12 cellular contexts compared by ENCODE assay signal in genomic region chr12:124005736-124006581, GRCh38. TPM values are rescaled to one million over a fixed set of nuclear protein-coding genes. Genes with fewer than 3 reads are reported as not detected.
DNase-seq lines count a peak whose midpoint lies in the region; ATAC-seq and TF ChIP-seq lines count a peak whose summit lies in the region.
"Had no signal": no experiment of that assay in that cellular context is flagged by ENCODE, and none has a peak within 500 bp of the region (broad histone marks: within the 10 kb centered on the region; RNA-seq: fewer than 3 reads in every experiment).

No MANE protein-coding gene starts in this region.

- H3K36me3 Mint-ChIP-seq in T-helper 1 cell treated with Interleukin-12 subunit alpha and Interleukin-12 subunit beta and Interleukin-4 antibody, amounts not matched to agents 30 μg/mL and 1 μg/mL, for 36 hours (ENCODE audit: low read depth), result peaks cover 13% of the 10 kb centered on the region
- peaks cover 38% of the 10 kb centered on the region for H3K36me3 Mint-ChIP-seq in activated T-helper 17 cell treated with anti-CD3 and anti-CD28 coated beads, Interleukin-2, amount 50 U/mL, for 72 hours (ENCODE audit: low read depth)

- H4K8ac ChIP-seq in mesenchymal stem cell (ENCODE audit: low read length), result no peak overlapping the region

- H3K14ac ChIP-seq in mesenchymal stem cell (ENCODE audit: low read length in 2 of 2), result peak overlapping the region in 1 of 2 experiments; percentile 2

- H2AK5ac ChIP-seq in mesenchymal stem cell (ENCODE audit: low read length, severe bottlenecking), result no peak overlapping the region

- H3K4me2 ChIP-seq in mesenchymal stem cell (ENCODE audit: low read length, poor library complexity, severe bottlenecking), result no peak overlapping the region

- H4K91ac ChIP-seq in mesenchymal stem cell (ENCODE audit: low read length), result no peak overlapping the region

- no peaks in the 10 kb centered on the region for H3K9me3 Mint-ChIP-seq in T-helper 1 cell treated with Interleukin-12 subunit alpha and Interleukin-12 subunit beta and Interleukin-4 antibody, amounts not matched to agents 30 μg/mL and 1 μg/mL, for 36 hours
- H3K9me3 Mint-ChIP-seq in activated T-helper 17 cell treated with anti-CD3 and anti-CD28 coated beads, Interleukin-2, amount 50 U/mL, for 72 hours, result no peaks in the 10 kb centered on the region

- peak overlapping the region in 1 of 2 experiments; percentile 50 for H3K18ac ChIP-seq in mesenchymal stem cell (ENCODE audit: low read depth in 1 of 2, low read length in 2 of 2)

- no peak overlapping the region for H3K27ac ChIP-seq in psoas muscle
- no peak overlapping the region for H3K27ac ChIP-seq in mesenchymal stem cell (ENCODE audit: low read length, poor library complexity, severe bottlenecking)
- H3K27ac ChIP-seq: esophagus squamous epithelium, tibial nerve had no signal

- intact Hi-C loops in psoas muscle (cut with DNase I), result no loop called here

- DNase-seq in T-helper 1 cell, result no peak
- DNase-seq in psoas muscle, result no peak
- no peak for DNase-seq in mesenchymal stem cell
- DNase-seq in NCI-H2196 (lab: John Stamatoyannopoulos, UW; ENCODE audit: unreplicated experiment), result no peak
- DNase-seq in HuH-7.5 (ENCODE audit: low spot score), result no peak
- DNase-seq: 8988T, esophagus squamous epithelium, T-helper 9 cell had no signal

- no peak overlapping the region for H3K23ac ChIP-seq in mesenchymal stem cell (ENCODE audit: low read length in 2 of 2)

- H3K4me3 Mint-ChIP-seq in T-helper 1 cell treated with Interleukin-12 subunit alpha and Interleukin-12 subunit beta and Interleukin-4 antibody, amounts not matched to agents 30 μg/mL and 1 μg/mL, for 36 hours, result peak overlapping the region; percentile 42
- peak overlapping the region; percentile 59 for H3K4me3 Mint-ChIP-seq in activated T-helper 17 cell treated with anti-CD3 and anti-CD28 coated beads, Interleukin-2, amount 50 U/mL, for 72 hours

- H3K36me3 ChIP-seq in psoas muscle (ENCODE audit: insufficient read depth in 1 of 2, low read depth in 1 of 2) (peaks cover 0 to 27% of the 10 kb centered on the region in 2 donors), mesenchymal stem cell (ENCODE audit: control insufficient read depth in 1 of 2, insufficient read depth in 2 of 2, low read depth in 1 of 2, low read length in 2 of 2) (peaks cover 34 to 57% of the 10 kb centered on the region in 2 experiments)

- peaks cover 35% of the 10 kb centered on the region for H3K4me1 Mint-ChIP-seq in T-helper 1 cell treated with Interleukin-12 subunit alpha and Interleukin-12 subunit beta and Interleukin-4 antibody, amounts not matched to agents 30 μg/mL and 1 μg/mL, for 36 hours (ENCODE audit: low read depth)
- H3K4me1 Mint-ChIP-seq in activated T-helper 17 cell treated with anti-CD3 and anti-CD28 coated beads, Interleukin-2, amount 50 U/mL, for 72 hours, result peaks cover 26% of the 10 kb centered on the region

- no peak overlapping the region for H2BK120ac ChIP-seq in mesenchymal stem cell (ENCODE audit: low read depth, low read length)

- no peaks in the 10 kb centered on the region for H3K9me3 ChIP-seq in psoas muscle
- no peaks in the 10 kb centered on the region for H3K9me3 ChIP-seq in mesenchymal stem cell (ENCODE audit: control insufficient read depth, low read length)
- H3K9me3 ChIP-seq: esophagus squamous epithelium, tibial nerve had no signal

- H3K4me3 ChIP-seq in psoas muscle (no peak overlapping the region), mesenchymal stem cell (ENCODE audit: insufficient read depth in 1 of 2, low read depth in 1 of 2, low read length in 2 of 2) (no peak overlapping the region)
- H3K4me3 ChIP-seq: esophagus squamous epithelium, tibial nerve had no signal

- H3K79me1 ChIP-seq in mesenchymal stem cell (replicated peaks; ENCODE audit: low read length, poor library complexity, severe bottlenecking), result peaks cover 43% of the 10 kb centered on the region

- 50 to 66% (median 51%) methylated on average over 15 of the region's 15 CpGs for WGBS in psoas muscle, 3 donors
- 91% methylated on average over 12 of the region's 15 CpGs for WGBS in mesenchymal stem cell

- peak; percentile 34 for ATAC-seq in HG02938 (IDR thresholded peaks at IDR 0.05; ENCODE audit: unreplicated experiment)
- no peak for ATAC-seq in activated T-helper 17 cell treated with anti-CD3 and anti-CD28 coated beads, Interleukin-2, amount 50 U/mL, for 72 hours (replicated peaks)
- ATAC-seq in psoas muscle, result peak; percentile 26 to 85 (median 64)

- H2BK15ac ChIP-seq in mesenchymal stem cell (ENCODE audit: low read depth, poor library complexity, severe bottlenecking), result no peak overlapping the region

- no peak overlapping the region for H2BK5ac ChIP-seq in mesenchymal stem cell (ENCODE audit: low read depth, low read length, poor library complexity, severe bottlenecking)

- peak overlapping the region in 1 of 2 experiments; percentile 59 for H2BK12ac ChIP-seq in mesenchymal stem cell (ENCODE audit: low read length in 2 of 2)

- H3K4ac ChIP-seq in mesenchymal stem cell (ENCODE audit: low read depth in 1 of 2, low read length in 2 of 2), result peak overlapping the region in 1 of 2 experiments; percentile 78

- H3K9ac ChIP-seq in mesenchymal stem cell (ENCODE audit: low read length), result no peak overlapping the region

- H3K27me3 Mint-ChIP-seq in T-helper 1 cell treated with Interleukin-12 subunit alpha and Interleukin-12 subunit beta and Interleukin-4 antibody, amounts not matched to agents 30 μg/mL and 1 μg/mL, for 36 hours (ENCODE audit: low read depth), result no peaks in the 10 kb centered on the region
- H3K27me3 Mint-ChIP-seq in activated T-helper 17 cell treated with anti-CD3 and anti-CD28 coated beads, Interleukin-2, amount 50 U/mL, for 72 hours, result no peaks in the 10 kb centered on the region

- H3K4me1 ChIP-seq in psoas muscle (peaks cover 40% of the 10 kb centered on the region), mesenchymal stem cell (ENCODE audit: control insufficient read depth, insufficient read depth, low read depth, low read length) (peaks cover 5% of the 10 kb centered on the region)

- no peak for TF ChIP-seq CTCF in psoas muscle (IDR thresholded peaks at IDR 0.05)

- no peak overlapping the region for H2AFZ ChIP-seq in mesenchymal stem cell (ENCODE audit: low read depth, low read length)

- H3K27ac Mint-ChIP-seq in T-helper 1 cell treated with Interleukin-12 subunit alpha and Interleukin-12 subunit beta and Interleukin-4 antibody, amounts not matched to agents 30 μg/mL and 1 μg/mL, for 36 hours, result peak overlapping the region; percentile 79
- H3K27ac Mint-ChIP-seq in activated T-helper 17 cell treated with anti-CD3 and anti-CD28 coated beads, Interleukin-2, amount 50 U/mL, for 72 hours, result peak overlapping the region; percentile 26

- H3K27me3 ChIP-seq in psoas muscle (ENCODE audit: insufficient read depth in 3 of 3, low read length in 2 of 3), result no peaks in the 10 kb centered on the region
- no peaks in the 10 kb centered on the region for H3K27me3 ChIP-seq in mesenchymal stem cell (ENCODE audit: control insufficient read depth in 1 of 2, insufficient read depth in 1 of 2, low read length in 2 of 2)
- H3K27me3 ChIP-seq: esophagus squamous epithelium, tibial nerve had no signal

RNA-seq across cellular contexts. Expression of gene ZNF664, which starts 32.9 kb away (rescaled TPM):
- total RNA-seq in activated T-helper 17 cell treated with anti-CD3 and anti-CD28 coated beads, Interleukin-2, amount 50 U/mL, for 72 hours, result 10 to 100 TPM; 35.6 to 48.3 TPM
- total RNA-seq in psoas muscle, result 10 to 100 TPM; 36.0 to 46.0 (median 41.9) TPM
- polyA plus RNA-seq in psoas muscle, result 10 to 100 TPM; 25.1 to 69.3 (median 28.5) TPM
- polyA plus RNA-seq in mesenchymal stem cell (2013, experiment 1 of 2), result 54.7 TPM
- polyA plus RNA-seq in mesenchymal stem cell (2013, experiment 2 of 2), result 55.2 TPM

RNA-seq across cellular contexts. Expression of gene CCDC92, which starts 33.3 kb away (rescaled TPM):
- 10 to 100 TPM; 19.2 to 19.4 TPM for total RNA-seq in activated T-helper 17 cell treated with anti-CD3 and anti-CD28 coated beads, Interleukin-2, amount 50 U/mL, for 72 hours
- 10 to 100 TPM; 27.9 to 41.9 (median 36.7) TPM for total RNA-seq in psoas muscle
- 10 to 100 TPM; 37.9 to 83.2 (median 43.5) TPM for polyA plus RNA-seq in psoas muscle
- 91.2 TPM for polyA plus RNA-seq in mesenchymal stem cell (2013, experiment 1 of 2)
- 90.8 TPM for polyA plus RNA-seq in mesenchymal stem cell (2013, experiment 2 of 2)
